8 cellular contexts compared by ENCODE assay signal in the genomic region with DNA sequence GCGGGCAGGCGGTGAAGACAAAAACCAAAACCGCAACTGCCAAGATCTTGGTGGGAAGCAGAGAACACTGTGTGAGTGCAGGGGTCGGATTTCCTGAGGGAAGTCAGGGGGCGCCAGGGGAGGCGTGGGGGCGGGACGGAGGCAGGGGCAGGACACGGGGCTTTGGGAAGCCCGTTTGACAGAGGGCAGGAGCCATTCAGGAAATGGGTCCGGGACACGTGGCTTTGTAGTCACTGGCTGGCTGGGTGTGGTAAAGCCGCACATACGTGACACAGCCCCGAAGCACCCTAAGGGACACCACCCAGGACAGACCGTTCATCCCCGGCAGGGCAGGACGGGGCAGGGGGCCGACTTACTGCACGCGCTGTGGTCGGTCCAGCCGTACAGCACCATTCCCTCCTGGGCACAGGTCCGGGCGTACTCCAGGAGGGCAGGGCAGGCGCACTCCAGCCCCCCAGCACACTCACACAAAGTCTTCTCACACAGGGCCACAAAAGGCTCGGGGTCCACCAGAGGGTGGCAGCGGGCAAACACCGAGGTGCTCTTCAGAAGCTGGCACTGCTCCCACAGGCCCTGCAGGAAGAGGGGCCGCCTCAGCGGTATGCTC. TPM values are rescaled to one million over a fixed set of nuclear protein-coding genes. Genes with fewer than 3 reads are reported as not detected.
DNase-seq lines count a peak whose midpoint lies in the region; ATAC-seq, FAIRE-seq and TF ChIP-seq lines count a peak whose summit lies in the region.

No MANE protein-coding gene starts in this region.

- no peaks in the 10 kb centered on the region for H3K36me3 ChIP-seq in CD4-positive, CD25-positive, alpha-beta regulatory T cell (ENCODE audit: control insufficient read depth, insufficient read depth, low read length)
- no peaks in the 10 kb centered on the region for H3K36me3 ChIP-seq in H1 (ENCODE audit: control insufficient read depth in 2 of 4, insufficient read depth in 4 of 4, low read length in 3 of 4)
- H3K36me3 ChIP-seq in SK-N-SH (replicated peaks in 1 of 2; ENCODE audit: control insufficient read depth in 1 of 2, insufficient read depth in 2 of 2, low read length in 1 of 2): no peaks in the 10 kb centered on the region

- H2AFZ ChIP-seq in H1 (ENCODE audit: low read length): peak overlapping the region; percentile 72; the same call in 1 of the 2 replicates
- H2AFZ ChIP-seq in SK-N-SH (ENCODE audit: low read depth): no peak overlapping the region

- FAIRE-seq in H1 (lab: Jason Lieb, UNC): no peak

- H3K18ac ChIP-seq in H1 (ENCODE audit: extremely low read depth, low read length): peak overlapping the region; percentile 48

- H2BK15ac ChIP-seq in H1 (ENCODE audit: low read length): peak overlapping the region; percentile 72; the same call in 1 of the 2 replicates

- no peaks in the 10 kb centered on the region for H3K36me3 Mint-ChIP-seq in CD4-positive, CD25-positive, alpha-beta regulatory T cell

- TF ChIP-seq POLR2A in H1 (IDR thresholded peaks at IDR 0.05; ENCODE audit: control extremely low read depth in 1 of 2, low read depth in 2 of 2, low read length in 2 of 2): no peak

- H4K8ac ChIP-seq in H1 (ENCODE audit: extremely low read depth, insufficient read depth, low read length): peak overlapping the region; percentile 15

- CTCF ChIA-PET in H1 (lab: Charles Lee; ENCODE audit: partially characterized antibody): interaction anchor here (0.6 to 1.8 kb wide), 11 partner anchors 9 to 1134 kb away, joined by 3 to 7 read pairs (median 5); no protein-coding TSS in a partner anchor
- CTCF ChIA-PET in SK-N-SH (lab: Yijun Ruan, JAX): interaction anchor here (1.3 to 3.1 kb wide), 3 partner anchors 11 to 210 kb away, joined by 3 to 11 read pairs (median 5); no protein-coding TSS in a partner anchor

- WGBS in H1 (ENCODE audit: extremely low coverage in 1 of 2, insufficient coverage in 1 of 2, insufficient read length in 1 of 2, insufficient replicate concordance in 2 of 2, low coverage in 1 of 2, low lambda C conversion rate in 2 of 2, missing lambda C conversion rate in 1 of 2), 2 experiments: 78% methylated on average over 29 of the region's 31 CpGs; no CpG with 5 or more reads in 1 of the 2 experiments
- WGBS in SK-N-SH (ENCODE audit: low lambda C conversion rate): 92% methylated on average over 12 of the region's 31 CpGs

- H3K4me1 Mint-ChIP-seq in CD4-positive, CD25-positive, alpha-beta regulatory T cell: peaks cover 0 to 38% (median 13%) of the 10 kb centered on the region in 4 donors

- peaks cover 15% of the 10 kb centered on the region for H3K27me3 Mint-ChIP-seq in CD4-positive, CD25-positive, alpha-beta regulatory T cell

- peak overlapping the region; percentile 83 to 90 (median 87) for H3K4me3 Mint-ChIP-seq in CD4-positive, CD25-positive, alpha-beta regulatory T cell

- H2AK5ac ChIP-seq in H1 (ENCODE audit: low read depth, low read length): 0 out of 2 replicates have a peak overlapping the region, but pooled peaks have one; percentile 48

- H3K4me3 ChIP-seq in CD4-positive, CD25-positive, alpha-beta regulatory T cell (ENCODE audit: low read depth, low read length): peak overlapping the region; percentile 64
- no peak overlapping the region for H3K4me3 ChIP-seq in H1 (ENCODE audit: extremely low read depth in 1 of 4, insufficient read depth in 2 of 4, low read depth in 3 of 4, low read length in 4 of 4)
- no peak overlapping the region for H3K4me3 ChIP-seq in SK-N-SH (ENCODE audit: low read depth in 2 of 2, low read length in 1 of 2)

- H3K23me2 ChIP-seq in H1 (ENCODE audit: low read depth, low read length): no peaks in the 10 kb centered on the region

- no peak overlapping the region for H2BK120ac ChIP-seq in H1 (replicated peaks; ENCODE audit: low read depth, low read length)

- peak overlapping the region; percentile 61 for H2BK20ac ChIP-seq in H1 (ENCODE audit: low read length)

- peak in 1 of 3 donors; percentile 72 for DNase-seq in CD4-positive, CD25-positive, alpha-beta regulatory T cell
- DNase-seq in SW480 (ENCODE audit: low spot score) (peak; percentile 82), H1 (ENCODE audit: low read depth in 1 of 2, low spot score in 2 of 2) (no peak), omental fat pad (ENCODE audit: low spot score) (no peak), HPDE6-E6E7 (ENCODE audit: extremely low spot score) (no peak), SK-N-SH (no peak), HT-29 (ENCODE audit: low spot score) (no peak), NCI-H2227 (lab: John Stamatoyannopoulos, UW; ENCODE audit: unreplicated experiment) (no peak)

- H3K9me3 ChIP-seq in CD4-positive, CD25-positive, alpha-beta regulatory T cell (ENCODE audit: control insufficient read depth in 2 of 2, low read length in 2 of 2): no peaks in the 10 kb centered on the region
- H3K9me3 ChIP-seq in H1 (ENCODE audit: insufficient read depth in 2 of 2, low read depth in 1 of 2, low read length in 1 of 2) (no peaks in the 10 kb centered on the region), SK-N-SH (no peaks in the 10 kb centered on the region)

- 0 out of 4 replicates have a peak overlapping the region, but pooled peaks of 1 of the 2 experiments have one; percentile 12 for H3K4me2 ChIP-seq in H1 (ENCODE audit: insufficient read depth in 1 of 2, low read depth in 2 of 2, low read length in 2 of 2)
- no peak overlapping the region for H3K4me2 ChIP-seq in SK-N-SH

- peaks cover under 1% of the 10 kb centered on the region for H3F3A ChIP-seq in SK-N-SH (replicated peaks; ENCODE audit: insufficient read depth)

- peak overlapping the region; percentile 94; the same call in 1 of the 2 replicates for H2BK12ac ChIP-seq in H1 (ENCODE audit: low read depth, low read length)

- H4K91ac ChIP-seq in H1 (replicated peaks; ENCODE audit: insufficient read length, low read length): no peak overlapping the region

- H3K79me1 ChIP-seq in H1 (ENCODE audit: low read depth, low read length): no peaks in the 10 kb centered on the region

- TF ChIP-seq RAD21 in H1 (IDR thresholded peaks at IDR 0.05 in 1 of 2, conservative IDR thresholded peaks at IDR 0.05 in 1 of 2; ENCODE audit: low read depth in 2 of 2, low read length in 2 of 2) (peak in 1 of 2 experiments; percentile 26; a peak in 1 of 4 replicates), SK-N-SH (IDR thresholded peaks at IDR 0.05; ENCODE audit: low read length) (no peak)

- no peak overlapping the region for H4K5ac ChIP-seq in H1 (ENCODE audit: insufficient read length, low read depth, low read length)

- no peaks in the 10 kb centered on the region for H3K9me2 ChIP-seq in SK-N-SH

- no peaks in the 10 kb centered on the region for H3K27me3 ChIP-seq in CD4-positive, CD25-positive, alpha-beta regulatory T cell (ENCODE audit: control insufficient read depth, insufficient read depth, low read length)
- H3K27me3 ChIP-seq in H1 (replicated peaks in 1 of 4; ENCODE audit: control insufficient read depth in 3 of 4, extremely low read depth in 1 of 4, insufficient read depth in 3 of 4, low read length in 3 of 4): no peaks in the 10 kb centered on the region
- H3K27me3 ChIP-seq in SK-N-SH (ENCODE audit: insufficient read depth): no peaks in the 10 kb centered on the region

- TF ChIP-seq CTCF in H1 (IDR thresholded peaks at IDR 0.05; ENCODE audit: control extremely low read depth in 1 of 3, insufficient read depth in 1 of 3, low read depth in 1 of 3, low read length in 3 of 3): no peak
- no peak for TF ChIP-seq CTCF in omental fat pad (IDR thresholded peaks at IDR 0.05)
- no peak for TF ChIP-seq CTCF in SK-N-SH (IDR thresholded peaks at IDR 0.05)

- H3K14ac ChIP-seq in H1 (ENCODE audit: insufficient read length): no peak overlapping the region

- no peaks in the 10 kb centered on the region for H3K9me3 Mint-ChIP-seq in CD4-positive, CD25-positive, alpha-beta regulatory T cell

- no peak overlapping the region for H3K23ac ChIP-seq in H1 (ENCODE audit: insufficient read length)

- peaks cover 20% of the 10 kb centered on the region for H3K4me1 ChIP-seq in CD4-positive, CD25-positive, alpha-beta regulatory T cell (ENCODE audit: control insufficient read depth, insufficient read depth, low read length, poor library complexity, severe bottlenecking)
- peaks cover 0 to 13% (median 7%) of the 10 kb centered on the region in 4 experiments; a peak in 4 of 7 replicates for H3K4me1 ChIP-seq in H1 (replicated peaks in 1 of 4; ENCODE audit: control insufficient read depth in 3 of 4, insufficient read depth in 4 of 4, low read length in 3 of 4)
- H3K4me1 ChIP-seq in SK-N-SH (ENCODE audit: control insufficient read depth in 1 of 2, insufficient read depth in 2 of 2, low read depth in 1 of 2, low read length in 1 of 2): peaks cover 0 to 42% of the 10 kb centered on the region in 2 experiments; a peak in 1 of 4 replicates

- peak overlapping the region; percentile 66; the same call in 1 of the 2 replicates for H2BK5ac ChIP-seq in H1 (ENCODE audit: low read depth, low read length)

- no peak for TF ChIP-seq EP300 in H1 (IDR thresholded peaks at IDR 0.05; ENCODE audit: borderline replicate concordance in 1 of 2, low read depth in 2 of 2, low read length in 2 of 2)
- no peak for TF ChIP-seq EP300 in SK-N-SH (IDR thresholded peaks at IDR 0.05; ENCODE audit: borderline replicate concordance in 1 of 2, low read depth in 1 of 2, low read length in 1 of 2)

- POLR2A ChIA-PET in H1 (lab: Charles Lee; ENCODE audit: partially characterized antibody): interaction anchor here (1.0 to 1.4 kb wide), 2 partner anchors 9 to 10 kb away, joined by 3 to 4 read pairs; no protein-coding TSS in a partner anchor
- POLR2A ChIA-PET in SK-N-SH (lab: Yijun Ruan, JAX): no interaction called here

- ATAC-seq in CD4-positive, CD25-positive, alpha-beta regulatory T cell (ENCODE audit: low read depth in 2 of 2): peak; percentile 62 to 63
- ATAC-seq in omental fat pad (ENCODE audit: low FRiP score): peak; percentile 38

- H4K20me1 ChIP-seq in H1 (replicated peaks in 1 of 2; ENCODE audit: control insufficient read depth in 1 of 2, insufficient read depth in 2 of 2, low read length in 2 of 2): no peaks in the 10 kb centered on the region
- no peaks in the 10 kb centered on the region for H4K20me1 ChIP-seq in SK-N-SH (ENCODE audit: insufficient read depth)

- no peak overlapping the region for H3K4ac ChIP-seq in H1 (replicated peaks; ENCODE audit: insufficient read length, low read depth, low read length)

- H3K27ac ChIP-seq in CD4-positive, CD25-positive, alpha-beta regulatory T cell (ENCODE audit: insufficient read depth, low read length, poor library complexity, severe bottlenecking): no peak overlapping the region
- H3K27ac ChIP-seq in H1 (ENCODE audit: low read depth, low read length) (no peak overlapping the region), SK-N-SH (ENCODE audit: low read depth in 2 of 2, low read length in 1 of 2) (peak overlapping the region in 1 of 2 experiments; percentile 67; a peak in 1 of 4 replicates)

- H3K9ac ChIP-seq in H1 (replicated peaks in 1 of 4; ENCODE audit: extremely low read depth in 1 of 4, low read depth in 3 of 4, low read length in 3 of 4) (no peak overlapping the region), SK-N-SH (no peak overlapping the region)

- H3K79me2 ChIP-seq in H1 (ENCODE audit: control insufficient read depth in 1 of 2, insufficient read depth in 2 of 2, low read length in 2 of 2): no peaks in the 10 kb centered on the region
- H3K79me2 ChIP-seq in SK-N-SH (ENCODE audit: insufficient read depth): no peaks in the 10 kb centered on the region

- H3K27ac Mint-ChIP-seq in CD4-positive, CD25-positive, alpha-beta regulatory T cell: peak overlapping the region in 2 of 3 donors; percentile 27 to 95

- H3K56ac ChIP-seq in H1 (replicated peaks; ENCODE audit: insufficient read length, low read depth, low read length): no peak overlapping the region

RNA-seq across cellular contexts. Expression of gene VWF, which starts 49.4 kb away (rescaled TPM):
- 1.3 TPM for total RNA-seq in CD4-positive, CD25-positive, alpha-beta regulatory T cell
- not detected for polyA plus RNA-seq in CD4-positive, CD25-positive, alpha-beta regulatory T cell
- total RNA-seq in H1 (2021; fragmentation: NEBNext Ultra II Directional; extraction: Animal tissue kit (Norgen Biotek cat#: 25700)): 0.60 and 0.63 TPM in 2 replicates
- 0.39 and 0.67 TPM in 2 replicates for polyA plus RNA-seq in H1 (2011; rRNA removed)
- 0.40 TPM for polyA plus RNA-seq in H1 (2011; cell fraction: cytosol; rRNA removed)
- 1.1 TPM for polyA plus RNA-seq in H1 (2011; cell fraction: nucleus; rRNA removed)
- 0.54 to 0.73 TPM (median 0.56 TPM) in 4 replicates for polyA plus RNA-seq in H1 (2012, experiment 1 of 2)
- polyA plus RNA-seq in H1 (2012, experiment 2 of 2): 0.18 TPM
- 0.28 TPM for polyA plus RNA-seq in H1 (2013, experiment 1 of 2)
- polyA plus RNA-seq in H1 (2013, experiment 2 of 2): 0.17 TPM
- polyA minus RNA-seq in H1 (2011; rRNA and poly(A)+ RNA removed): 1.2 and 1.5 TPM in 2 replicates
- 0.37 TPM for polyA minus RNA-seq in H1 (2011; cell fraction: cytosol; rRNA and poly(A)+ RNA removed)
- 1.7 TPM for polyA minus RNA-seq in H1 (2011; cell fraction: nucleus; rRNA and poly(A)+ RNA removed)
- total RNA-seq in omental fat pad: 1,000 to 10,000 TPM in 1 of 4 donors, 100 to 1,000 TPM in 2, 10 to 100 TPM in 1; 78.4 to 1,203 (median 422) TPM
- polyA plus RNA-seq in SK-N-SH (2012; rRNA removed): 0.02 and 0.12 TPM in 2 replicates
- polyA plus RNA-seq in SK-N-SH (2012; cell fraction: cytosol; rRNA removed): 0.01 and 0.03 TPM in 2 replicates
- 0.05 and 0.06 TPM in 2 replicates for polyA plus RNA-seq in SK-N-SH (2012; cell fraction: nucleus; rRNA removed)
- under 0.01 TPM in 1 of 2 replicates, not detected in the other for total RNA-seq in HT-29 (2014; rRNA removed; shearing (Covaris generic))

Comparison
In these comparisons a context has a peak if more than half of its experiments do, and no peak if none do; other contexts are left out.
1. RNA of gene VWF, which starts 49.4 kb away (total RNA-seq): 78.4 to 1,203 TPM in omental fat pad; 1.3 TPM in CD4-positive, CD25-positive, alpha-beta regulatory T cell (single experiment), 0.60 to 0.63 TPM in H1 and under 0.01 TPM in HT-29; every median in the first group is over 10 times any median in the second.